Comparison of ENCODE assay signal across 6 cellular contexts in the genomic region with DNA sequence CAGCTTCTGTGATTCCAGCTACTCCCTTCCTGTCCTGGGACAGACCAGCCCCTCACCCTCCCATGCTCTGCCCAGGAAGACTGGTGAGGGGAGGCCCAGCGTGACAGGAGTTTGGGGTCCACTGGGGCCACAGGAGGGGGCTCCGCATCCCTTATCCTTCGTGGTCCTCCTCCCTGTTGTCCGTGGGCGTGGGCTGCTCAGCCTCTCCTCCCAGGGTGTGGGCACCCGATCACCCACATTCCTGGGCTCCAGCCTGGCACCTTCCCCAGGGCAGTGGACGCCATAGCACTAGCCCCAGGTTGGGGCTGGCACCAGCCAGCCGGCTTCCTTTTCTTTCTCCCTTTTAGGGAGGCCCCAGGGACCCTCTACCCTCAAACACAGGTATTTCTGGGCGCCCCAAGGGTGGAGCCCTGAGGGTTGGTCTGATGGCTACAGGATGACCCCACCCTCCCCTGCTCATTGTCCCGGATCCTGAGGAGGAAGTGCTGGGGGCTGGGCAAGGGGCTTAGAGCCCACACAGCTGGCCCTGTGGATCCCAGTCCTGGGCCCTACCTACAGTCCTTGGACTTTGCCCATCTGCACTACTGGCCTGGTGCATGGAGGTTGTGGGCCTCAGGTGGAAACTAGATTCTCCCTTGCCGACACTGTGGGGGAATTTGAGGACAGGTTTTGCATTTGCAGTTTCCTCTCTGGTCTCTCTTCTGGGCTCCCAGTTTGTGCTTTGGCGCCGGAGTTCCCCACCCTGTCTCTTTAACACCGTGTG. TPM values are rescaled to one million over a fixed set of nuclear protein-coding genes. Genes with fewer than 3 reads are reported as not detected.
DNase-seq lines count a peak whose midpoint lies in the region; TF ChIP-seq lines count a peak whose summit lies in the region.

No MANE protein-coding gene starts in this region.

- H3K27me3 ChIP-seq in BLaER1 treated with 17β-estradiol and CSF1 and Interleukin-3, amounts not matched to agents 10 nM and 100 nM: peaks cover 0 to 3% (median 0%) of the 10 kb centered on the region in 11 experiments; a peak in 2 of 22 replicates
- no peaks in the 10 kb centered on the region for H3K27me3 ChIP-seq in vagina

- H3K4me2 ChIP-seq in BLaER1 treated with 17β-estradiol and CSF1 and Interleukin-3, amounts not matched to agents 10 nM and 100 nM: peak overlapping the region; percentile 97 to 100 (median 99)

- DNase-seq in RWPE1 (ENCODE audit: low spot score) (peak; percentile 41), vagina (ENCODE audit: extremely low spot score in 2 of 2) (no peak), AML-193 (lab: John Stamatoyannopoulos, UW) (no peak), NCI-H2227 (lab: John Stamatoyannopoulos, UW; ENCODE audit: unreplicated experiment) (no peak)

- peaks cover 30 to 39% (median 33%) of the 10 kb centered on the region in 10 experiments for H3K4me1 ChIP-seq in BLaER1 treated with 17β-estradiol and CSF1 and Interleukin-3, amounts not matched to agents 10 nM and 100 nM
- H3K4me1 ChIP-seq in vagina: peaks cover 33% of the 10 kb centered on the region

- peak overlapping the region; percentile 79 to 92 (median 89) for H3K9ac ChIP-seq in BLaER1 treated with 17β-estradiol and CSF1 and Interleukin-3, amounts not matched to agents 10 nM and 100 nM

- POLR2A ChIA-PET in RWPE1 (lab: Yijun Ruan, JAX; ENCODE audit: low non-redundant PET): interaction anchor here (0.9 to 2.0 kb wide), 2 partner anchors 10 to 43 kb away, joined by 5 to 6 read pairs; no protein-coding TSS in a partner anchor

- no peak for TF ChIP-seq CTCF in RWPE1 (conservative IDR thresholded peaks at IDR 0.05; ENCODE audit: low read depth)
- TF ChIP-seq CTCF in vagina (IDR thresholded peaks at IDR 0.05): no peak

- no peak for TF ChIP-seq POLR2A in vagina (IDR thresholded peaks at IDR 0.05)

- intact Hi-C loops in vagina (cut with DNase I): loop anchor here (5.0 kb wide), 1 partner anchor 52 kb away; a partner anchor contains a TSS

- CTCF ChIA-PET in RWPE1 (lab: Yijun Ruan, JAX): interaction anchor here (0.5 to 1.3 kb wide), 3 partner anchors 11 to 1680 kb away, joined by 3 to 6 read pairs (median 6); a partner anchor contains a TSS

- peaks cover 9 to 52% (median 23%) of the 10 kb centered on the region in 11 experiments; a peak in 15 of 22 replicates for H4K20me1 ChIP-seq in BLaER1 treated with 17β-estradiol and CSF1 and Interleukin-3, amounts not matched to agents 10 nM and 100 nM

- peak overlapping the region; percentile 81 to 94 (median 86); a peak in 21 of 22 replicates for H3K27ac ChIP-seq in BLaER1 treated with 17β-estradiol and CSF1 and Interleukin-3, amounts not matched to agents 10 nM and 100 nM
- H3K27ac ChIP-seq in RWPE1 (peak overlapping the region; percentile 89), vagina (peak overlapping the region; percentile 89)

- peaks cover 23 to 43% (median 33%) of the 10 kb centered on the region in 11 experiments for H3K36me3 ChIP-seq in BLaER1 treated with 17β-estradiol and CSF1 and Interleukin-3, amounts not matched to agents 10 nM and 100 nM
- peaks cover 0 to 27% of the 10 kb centered on the region in 2 donors for H3K36me3 ChIP-seq in vagina

- no peaks in the 10 kb centered on the region for H3K9me3 ChIP-seq in BLaER1 treated with 17β-estradiol and CSF1 and Interleukin-3, amounts not matched to agents 10 nM and 100 nM (replicated peaks in 1 of 11)
- H3K9me3 ChIP-seq in iPS-18c (ENCODE audit: control insufficient read depth, insufficient read depth, low read length) (no peaks in the 10 kb centered on the region), vagina (no peaks in the 10 kb centered on the region)

- peak overlapping the region; percentile 83 to 99 (median 90) for H3K4me3 ChIP-seq in BLaER1 treated with 17β-estradiol and CSF1 and Interleukin-3, amounts not matched to agents 10 nM and 100 nM
- H3K4me3 ChIP-seq in iPS-18c (ENCODE audit: insufficient read depth, low read depth, low read length) (peak overlapping the region; percentile 77), vagina (peak overlapping the region; percentile 85 to 95)

RNA-seq across cellular contexts. Expression of a gene that starts 1.1 kb away (rescaled TPM):
- total RNA-seq in vagina: 46.9 TPM

RNA-seq across cellular contexts. Expression of a gene that starts 1.5 kb away (rescaled TPM):
- 1.7 TPM for total RNA-seq in vagina

RNA-seq across cellular contexts. Expression of a gene that starts 11.4 kb away (rescaled TPM):
- 36.3 TPM for total RNA-seq in vagina

RNA-seq across cellular contexts. Expression of a gene that starts 31.2 kb away (rescaled TPM):
- total RNA-seq in vagina: 34.6 TPM

RNA-seq across cellular contexts. Expression of a gene that starts 36.4 kb away (rescaled TPM):
- total RNA-seq in vagina: 0.49 TPM
